In genomic region chrX:118974908-118975671, GRCh38 we compare ENCODE assay signal across 8 cellular contexts. TPM values are rescaled to one million over a fixed set of nuclear protein-coding genes. Genes with fewer than 3 reads are reported as not detected.
DNase-seq lines count a peak whose midpoint lies in the region; ATAC-seq and FAIRE-seq lines count a peak whose summit lies in the region.

No MANE protein-coding gene starts in this region.

- no peak overlapping the region for H3K27ac ChIP-seq in SK-N-MC
- no peak overlapping the region for H3K27ac ChIP-seq in iPS-18a (ENCODE audit: low read length)
- H3K27ac ChIP-seq in small intestine (ENCODE audit: low read depth in 1 of 2, low read length in 1 of 2): peak overlapping the region; percentile 42 to 82

- H3K27me3 ChIP-seq in adipocyte (replicated peaks; ENCODE audit: control insufficient read depth, insufficient read depth, low read length) (peaks cover 45% of the 10 kb centered on the region), iPS-18a (ENCODE audit: control insufficient read depth, insufficient read depth, low read length) (peaks cover 100% of the 10 kb centered on the region), small intestine (ENCODE audit: control insufficient read depth in 2 of 2, insufficient read depth in 2 of 2, low read length in 2 of 2) (peaks cover 0 to 4% of the 10 kb centered on the region in 2 donors)

- ATAC-seq in HG03135 (IDR thresholded peaks at IDR 0.05; ENCODE audit: unreplicated experiment) (peak; percentile 47), GM21447 (IDR thresholded peaks at IDR 0.05; ENCODE audit: unreplicated experiment) (no peak)

- H3K4me3 ChIP-seq in SK-N-MC (peak overlapping the region; percentile 82), adipocyte (ENCODE audit: low read length) (peak overlapping the region; percentile 77), iPS-18a (ENCODE audit: low read length) (peak overlapping the region; percentile 25), small intestine (ENCODE audit: low read depth in 1 of 2, low read length in 2 of 2) (peak overlapping the region; percentile 12 to 56)

- no peak for FAIRE-seq in small intestine (lab: Jason Lieb, UNC)

- H3K36me3 ChIP-seq in SK-N-MC (ENCODE audit: insufficient read depth, low read length): no peaks in the 10 kb centered on the region
- H3K36me3 ChIP-seq in adipocyte (ENCODE audit: control insufficient read depth, insufficient read depth, low read length, severe bottlenecking): no peaks in the 10 kb centered on the region
- no peaks in the 10 kb centered on the region for H3K36me3 ChIP-seq in iPS-18a (ENCODE audit: control insufficient read depth, low read depth, low read length)
- no peaks in the 10 kb centered on the region for H3K36me3 ChIP-seq in small intestine (ENCODE audit: control insufficient read depth in 2 of 2, insufficient read depth in 2 of 2, low read length in 2 of 2)

- 1 to 39% (median 19%) methylated on average over 41 to 82 of the region's 82 CpGs for WGBS in small intestine, 3 donors

- H3K9ac ChIP-seq in SK-N-MC (ENCODE audit: insufficient read length) (no peak overlapping the region), adipocyte (ENCODE audit: low read length) (peak overlapping the region; percentile 63), iPS-18a (ENCODE audit: low read length) (no peak overlapping the region)

- peak; percentile 50 for DNase-seq in DMS53 treated with DMSO at 0.1 percent for 48 hours (lab: John Stamatoyannopoulos, UW; ENCODE audit: unreplicated experiment)
- no peak for DNase-seq in SK-N-MC (ENCODE audit: low read depth, low spot score)
- peak; percentile 21 for DNase-seq in adipocyte (ENCODE audit: low read depth)
- peak; percentile 61 for DNase-seq in small intestine
- no peak for DNase-seq in NCI-H226

- H3K4me1 ChIP-seq in adipocyte (ENCODE audit: control insufficient read depth, insufficient read depth, low read length): peaks cover 9% of the 10 kb centered on the region
- peaks cover 6% of the 10 kb centered on the region for H3K4me1 ChIP-seq in iPS-18a (ENCODE audit: control insufficient read depth, low read depth, low read length)
- no peaks in the 10 kb centered on the region for H3K4me1 ChIP-seq in small intestine (ENCODE audit: control insufficient read depth in 2 of 2, insufficient read depth in 1 of 2, low read depth in 1 of 2, low read length in 1 of 2)

- H3K9me3 ChIP-seq in SK-N-MC (ENCODE audit: low read depth, low read length) (no peaks in the 10 kb centered on the region), adipocyte (ENCODE audit: control insufficient read depth, low read length) (no peaks in the 10 kb centered on the region), iPS-18a (ENCODE audit: control insufficient read depth, low read depth, low read length) (peaks cover 5% of the 10 kb centered on the region), small intestine (ENCODE audit: control insufficient read depth, low read depth) (no peaks in the 10 kb centered on the region)

RNA-seq across cellular contexts. Expression of gene LONRF3, which starts 0.7 kb away (rescaled TPM):
- polyA plus RNA-seq in small intestine: 1 to 10 TPM; 2.0 to 3.4 (median 2.2) TPM

Comparison
In these comparisons a context has a peak if more than half of its experiments do, and no peak if none do; other contexts are left out.
1. DNase-seq: peak in DMS53 treated with DMSO at 0.1 percent for 48 hours (single experiment), adipocyte (single experiment) and small intestine (single experiment); none in SK-N-MC (single experiment) and NCI-H226 (single experiment).
2. H3K27ac ChIP-seq: peak in small intestine (2 of 2); none in SK-N-MC (single experiment) and iPS-18a (single experiment).
3. H3K4me3 ChIP-seq: peak in every context shown above with its lines; median percentile 82 in SK-N-MC; 77 in adipocyte; 34 in small intestine; 25 in iPS-18a.